2 cellular contexts compared by ENCODE assay signal in genomic region chr7:27842094-27842493, GRCh38.
A peak's percentile ranks its signal among the peaks of the same experiment; 100 is the strongest.
TF ChIP-seq lines count a peak whose summit lies in the region.

No MANE protein-coding gene starts in this region.

TF ChIP-seq in GM23338, 12 proteins besides CTCF, POLR2A, EP300 and RAD21:
- TF ChIP-seq REST (IDR thresholded peaks at IDR 0.05; ENCODE audit: unreplicated experiment), result no peak
- no peak for TF ChIP-seq CREB1 (CRISPR knock-in tag; IDR thresholded peaks at IDR 0.05; ENCODE audit: low read depth)
- no peak for TF ChIP-seq POLR2AphosphoS5 (IDR thresholded peaks at IDR 0.05; ENCODE audit: low read depth)
- no peak for TF ChIP-seq EZH2phosphoT487 (IDR thresholded peaks at IDR 0.05; ENCODE audit: unreplicated experiment)
- no peak for TF ChIP-seq STAT1 (IDR thresholded peaks at IDR 0.05; ENCODE audit: unreplicated experiment)
- TF ChIP-seq NANOG (IDR thresholded peaks at IDR 0.05; ENCODE audit: borderline replicate concordance), result no peak
- TF ChIP-seq ZNF331 (CRISPR knock-in tag; IDR thresholded peaks at IDR 0.05; ENCODE audit: low read depth), result no peak
- no peak for TF ChIP-seq ZNF114 (CRISPR knock-in tag; IDR thresholded peaks at IDR 0.05)
- no peak for TF ChIP-seq JUNB (IDR thresholded peaks at IDR 0.05; ENCODE audit: unreplicated experiment)
- TF ChIP-seq ETS1 (IDR thresholded peaks at IDR 0.05), result no peak
- no peak for TF ChIP-seq EZH2 (IDR thresholded peaks at IDR 0.05; ENCODE audit: low read depth, unreplicated experiment)

TF ChIP-seq in K562, 482 proteins besides CTCF, POLR2A, EP300 and RAD21:
- TF ChIP-seq TAF9B (IDR thresholded peaks at IDR 0.05; ENCODE audit: partially characterized antibody) (no peak), HNRNPK (IDR thresholded peaks at IDR 0.05; ENCODE audit: low read depth, low read length, poor library complexity, severe bottlenecking) (no peak), ETS1 (conservative IDR thresholded peaks at IDR 0.05; ENCODE audit: control insufficient read depth, low read depth, low read length) (no peak), ARID2 (IDR thresholded peaks at IDR 0.05) (no peak), SNRNP70 (optimal IDR thresholded peaks at IDR 0.05; ENCODE audit: low read depth, low read length) (no peak), NCOA2 (IDR thresholded peaks at IDR 0.05; ENCODE audit: partially characterized antibody in 2 of 2) (peak in 1 of 2 experiments; percentile 86), NRF1 (conservative IDR thresholded peaks at IDR 0.05 in 1 of 2, IDR thresholded peaks at IDR 0.05 in 1 of 2) (peak; percentile 15 to 30; a peak in 1 of 4 replicates), RERE (CRISPR knock-in tag; IDR thresholded peaks at IDR 0.05; ENCODE audit: borderline replicate concordance) (no peak)
